In genomic region chr15:31128919-31129768, GRCh38 we compare ENCODE assay signal across 8 cellular contexts. TPM values are rescaled to one million over a fixed set of nuclear protein-coding genes. Genes with fewer than 3 reads are reported as not detected.
A peak's percentile ranks its signal among the peaks of the same experiment; 100 is the strongest.
DNase-seq lines count a peak whose midpoint lies in the region; ATAC-seq and TF ChIP-seq lines count a peak whose summit lies in the region.

No MANE protein-coding gene starts in this region.

- no peaks in the 10 kb centered on the region for H3K36me3 ChIP-seq in lower lobe of right lung

- intact Hi-C loops in activated CD4-positive, alpha-beta memory T cell treated with anti-CD3 and anti-CD28 coated beads for 36 hours (cut with micrococcal nuclease): no loop called here
- intact Hi-C loops in lower lobe of right lung (cut with DNase I): loop anchor here (10.0 kb wide), 1 partner anchor 134 kb away; the partner anchor contains the start of gene MTMR10

- H3K27ac ChIP-seq in lower lobe of right lung: no peak overlapping the region

- H3K4me1 Mint-ChIP-seq in activated CD4-positive, alpha-beta memory T cell treated with anti-CD3 and anti-CD28 coated beads for 36 hours (ENCODE audit: low read depth): no peaks in the 10 kb centered on the region

- H3K36me3 Mint-ChIP-seq in activated CD4-positive, alpha-beta memory T cell treated with anti-CD3 and anti-CD28 coated beads for 36 hours: no peaks in the 10 kb centered on the region

- ATAC-seq in GM19351 (IDR thresholded peaks at IDR 0.05; ENCODE audit: unreplicated experiment): peak; percentile 66
- peak; percentile 90 to 91 for ATAC-seq in lower lobe of right lung
- no peak for ATAC-seq in HG02884 (IDR thresholded peaks at IDR 0.05; ENCODE audit: unreplicated experiment)

- no peak overlapping the region for H3K4me3 Mint-ChIP-seq in activated CD4-positive, alpha-beta memory T cell treated with anti-CD3 and anti-CD28 coated beads for 36 hours

- POLR2A ChIA-PET in activated CD4-positive, alpha-beta memory T cell treated with anti-CD3 and anti-CD28 coated beads for 36 hours (lab: Charles Lee): no interaction called here

- H3K27ac Mint-ChIP-seq in activated CD4-positive, alpha-beta memory T cell treated with anti-CD3 and anti-CD28 coated beads for 36 hours: no peak overlapping the region

- H3K27me3 ChIP-seq in lower lobe of right lung (ENCODE audit: low read depth): no peaks in the 10 kb centered on the region

- H3K9me3 ChIP-seq in lower lobe of right lung: no peaks in the 10 kb centered on the region

- peaks cover 4% of the 10 kb centered on the region for H3K4me1 ChIP-seq in lower lobe of right lung

- no peak overlapping the region; the same call in 1 of the 2 replicates for H3K4me3 ChIP-seq in AG10803 (ENCODE audit: low read length)
- no peak overlapping the region for H3K4me3 ChIP-seq in lower lobe of right lung

- TF ChIP-seq CTCF in AG10803 (conservative IDR thresholded peaks at IDR 0.05; ENCODE audit: low read length): peak; percentile 98
- TF ChIP-seq CTCF in lower lobe of right lung (IDR thresholded peaks at IDR 0.05): peak; percentile 92

- CTCF ChIA-PET in activated CD4-positive, alpha-beta memory T cell treated with anti-CD3 and anti-CD28 coated beads for 36 hours (lab: Charles Lee): interaction anchor here (0.6 to 2.8 kb wide), 55 partner anchors 9 to 469 kb away, joined by 3 to 18 read pairs (median 4); partner anchors contain the start of genes MTMR10 and TRPM1

- H3K9me3 Mint-ChIP-seq in activated CD4-positive, alpha-beta memory T cell treated with anti-CD3 and anti-CD28 coated beads for 36 hours: no peaks in the 10 kb centered on the region

- DNase-seq in AG10803 (ENCODE audit: low read depth): peak; percentile 59
- peak; percentile 26 for DNase-seq in NCI-H2227 treated with DMSO at 0.1 percent for 48 hours (lab: John Stamatoyannopoulos, UW)
- peak; percentile 81 for DNase-seq in activated CD4-positive, alpha-beta memory T cell treated with anti-CD3 and anti-CD28 coated beads for 36 hours
- peak; percentile 42 to 69 for DNase-seq in dermis microvascular lymphatic vessel endothelial cell (ENCODE audit: low read depth in 2 of 2)
- DNase-seq in lower lobe of right lung: peak; percentile 83
- DNase-seq in stimulated activated CD4-positive, alpha-beta T cell treated with anti-CD3 and anti-CD28 coated beads, TNF-alpha, amount 100 ng/mL, for 4 hours (ENCODE audit: low read depth in 3 of 3): peak; percentile 55 to 68 (median 58)

- no peaks in the 10 kb centered on the region for H3K27me3 Mint-ChIP-seq in activated CD4-positive, alpha-beta memory T cell treated with anti-CD3 and anti-CD28 coated beads for 36 hours

RNA-seq across cellular contexts. Expression of gene TRPM1, which starts 27.6 kb away (rescaled TPM):
- total RNA-seq in activated CD4-positive, alpha-beta memory T cell treated with anti-CD3 and anti-CD28 coated beads for 36 hours: not detected
- total RNA-seq in dermis microvascular lymphatic vessel endothelial cell (under 0.01 and 0.25 TPM in 2 replicates), lower lobe of right lung (not detected)

Comparison
In these comparisons a context has a peak if more than half of its experiments do, and no peak if none do; other contexts are left out.
1. DNase-seq: peak in every context shown above with its lines; median percentile 83 in lower lobe of right lung; 81 in activated CD4-positive, alpha-beta memory T cell treated with anti-CD3 and anti-CD28 coated beads for 36 hours; 59 in AG10803; 58 in stimulated activated CD4-positive, alpha-beta T cell treated with anti-CD3 and anti-CD28 coated beads, TNF-alpha, amount 100 ng/mL, for 4 hours; 56 in dermis microvascular lymphatic vessel endothelial cell; 26 in NCI-H2227 treated with DMSO at 0.1 percent for 48 hours.